8 cellular contexts compared by ENCODE assay signal in the genomic region with DNA sequence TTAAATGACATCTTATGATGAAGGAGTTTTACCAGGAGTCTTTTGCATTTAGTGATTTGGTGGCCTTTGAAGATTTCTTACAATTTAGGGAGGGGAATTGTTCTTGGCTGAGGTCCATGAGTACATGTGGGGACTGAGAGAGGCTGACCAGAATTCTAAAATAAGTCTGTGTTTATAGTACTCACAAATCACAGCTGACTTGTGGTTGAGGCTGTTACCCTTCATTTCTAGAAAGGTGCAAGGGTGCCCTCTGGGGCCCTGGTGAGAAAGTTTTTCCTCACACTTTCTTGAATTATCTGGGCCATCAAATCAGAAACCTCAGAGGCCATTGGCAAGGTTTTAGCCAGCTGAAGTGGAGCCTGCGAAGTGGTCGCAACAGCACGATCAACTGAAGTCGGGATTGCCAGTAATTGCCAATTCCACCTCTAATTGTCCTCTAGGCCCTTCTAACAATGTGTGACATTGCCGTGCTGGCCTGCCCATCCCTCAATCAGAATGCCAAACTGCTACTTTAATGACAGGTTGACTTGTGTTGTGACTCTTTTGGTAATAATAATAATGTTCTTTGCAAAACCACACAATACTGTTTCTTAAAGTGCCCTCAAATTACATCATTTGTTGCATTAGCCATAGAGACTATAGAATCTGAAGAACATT.
DNase-seq lines count a peak whose midpoint lies in the region; ATAC-seq and TF ChIP-seq lines count a peak whose summit lies in the region.

No MANE protein-coding gene starts in this region.

- no peak overlapping the region for H2AFZ ChIP-seq in smooth muscle cell (ENCODE audit: low read depth)

- no peaks in the 10 kb centered on the region for H3K79me2 ChIP-seq in smooth muscle cell (ENCODE audit: low read depth)

- peak overlapping the region; percentile 31 for H3K4me2 ChIP-seq in smooth muscle cell

- TF ChIP-seq EP300 in Ishikawa (IDR thresholded peaks at IDR 0.05; ENCODE audit: borderline replicate concordance): no peak

- H3K36me3 ChIP-seq in smooth muscle cell (ENCODE audit: low read depth): no peaks in the 10 kb centered on the region

- TF ChIP-seq CTCF in smooth muscle cell (IDR thresholded peaks at IDR 0.05; ENCODE audit: borderline replicate concordance, insufficient read depth, poor library complexity, severe bottlenecking): peak; percentile 68

- WGBS in smooth muscle cell (ENCODE audit: low lambda C conversion rate): 50% methylated on average over 5 of the region's 5 CpGs

- peak overlapping the region; percentile 38 for H3K27ac ChIP-seq in smooth muscle cell (ENCODE audit: low read depth)

- no peak overlapping the region for H3K9ac ChIP-seq in smooth muscle cell (ENCODE audit: low read depth)

- H3K4me1 ChIP-seq in smooth muscle cell (ENCODE audit: low read depth): peaks cover 12% of the 10 kb centered on the region

- DNase-seq in EH (ENCODE audit: low read depth): peak; percentile 84
- peak in 33 of 56 donors; percentile 2 to 55 (median 13) for DNase-seq in amygdala (lab: John Stamatoyannopoulos, UW)
- DNase-seq in hypothalamus (lab: John Stamatoyannopoulos, UW): peak in 31 of 51 donors; percentile 1 to 70 (median 20)
- no peak for DNase-seq in smooth muscle cell (lab: John Stamatoyannopoulos, UW; ENCODE audit: unreplicated experiment)
- no peak for DNase-seq in stimulated activated CD4-positive, alpha-beta T cell treated with anti-CD3 and anti-CD28 coated beads, Interleukin-15, amount 100 ng/mL, for 24 hours

- ATAC-seq in GM21360 (IDR thresholded peaks at IDR 0.05; ENCODE audit: unreplicated experiment): peak; percentile 65
- ATAC-seq in GM19324 (IDR thresholded peaks at IDR 0.05; ENCODE audit: low FRiP score, unreplicated experiment): no peak

- H4K20me1 ChIP-seq in smooth muscle cell (ENCODE audit: low read depth): no peaks in the 10 kb centered on the region

- H3K27me3 ChIP-seq in smooth muscle cell (ENCODE audit: low read depth): no peaks in the 10 kb centered on the region

- peak; percentile 96 for TF ChIP-seq RAD21 in Ishikawa (IDR thresholded peaks at IDR 0.05; ENCODE audit: low read depth)

- no peaks in the 10 kb centered on the region for H3K9me3 ChIP-seq in smooth muscle cell (replicated peaks; ENCODE audit: low read depth)

- no peak overlapping the region for H3K4me3 ChIP-seq in smooth muscle cell

- H3F3A ChIP-seq in smooth muscle cell (ENCODE audit: low read depth): no peaks in the 10 kb centered on the region

TF ChIP-seq in Ishikawa, 13 proteins besides CTCF, POLR2A, EP300 and RAD21:
- TF ChIP-seq TCF12 (IDR thresholded peaks at IDR 0.05; ENCODE audit: low read depth): no peak
- TF ChIP-seq NFIC (IDR thresholded peaks at IDR 0.05): peak; percentile 5; the same call in 1 of the 2 replicates

Comparison
In these comparisons a context has a peak if more than half of its experiments do, and no peak if none do; other contexts are left out.
1. DNase-seq: peak in EH (single experiment), amygdala (33 of 56) and hypothalamus (31 of 51); none in smooth muscle cell (single experiment) and stimulated activated CD4-positive, alpha-beta T cell treated with anti-CD3 and anti-CD28 coated beads, Interleukin-15, amount 100 ng/mL, for 24 hours (single experiment).